ENCODE assay signal across 1 cellular context in the genomic region with DNA sequence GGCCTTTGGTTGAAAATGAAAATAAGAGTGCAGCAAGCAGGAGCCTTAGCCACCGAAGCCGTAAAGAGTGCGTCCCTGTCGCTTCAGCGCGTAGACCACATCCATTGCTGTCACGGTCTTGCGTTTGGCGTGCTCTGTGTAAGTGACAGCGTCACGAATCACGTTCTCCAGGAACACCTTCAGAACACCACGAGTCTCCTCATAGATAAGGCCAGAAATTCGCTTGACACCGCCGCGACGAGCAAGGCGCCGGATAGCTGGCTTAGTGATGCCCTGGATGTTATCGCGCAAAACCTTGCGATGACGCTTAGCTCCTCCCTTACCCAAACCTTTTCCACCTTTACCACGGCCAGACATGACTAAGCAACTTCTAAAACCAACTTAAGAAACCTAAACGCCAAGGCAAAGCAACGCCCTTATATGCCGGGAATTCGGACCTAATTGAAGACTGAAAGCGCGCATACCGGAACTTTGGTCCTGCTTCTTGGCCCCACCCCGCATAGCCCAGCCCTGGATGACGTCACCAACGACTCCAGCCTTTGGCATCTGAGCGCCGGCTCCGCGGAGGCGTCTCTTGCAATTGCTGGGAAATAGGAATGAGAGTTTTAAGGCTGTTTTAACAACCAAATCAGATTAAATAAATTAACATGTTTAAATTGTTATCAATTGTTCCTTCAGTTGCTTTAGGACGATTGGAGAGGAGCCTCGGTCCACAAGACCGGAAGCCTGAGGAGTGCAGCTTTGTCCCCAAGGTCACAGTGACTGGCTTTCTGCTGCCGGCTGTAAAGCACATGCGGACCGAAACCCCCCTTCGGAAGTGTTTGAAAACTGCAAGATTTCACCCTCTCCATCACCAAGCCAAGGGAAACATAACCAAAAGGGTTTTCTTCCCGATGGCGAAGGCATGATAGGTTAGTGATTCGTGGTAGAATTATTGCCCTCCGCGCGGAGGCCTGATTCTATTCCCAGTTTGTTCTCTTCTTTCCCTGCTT.
TF ChIP-seq lines count a peak whose summit lies in the region.

No MANE protein-coding gene starts in this region.

TF ChIP-seq in K562, 482 proteins besides CTCF, POLR2A, EP300 and RAD21 (continued from another document and continues in another):
- TF ChIP-seq, protein P1, sequence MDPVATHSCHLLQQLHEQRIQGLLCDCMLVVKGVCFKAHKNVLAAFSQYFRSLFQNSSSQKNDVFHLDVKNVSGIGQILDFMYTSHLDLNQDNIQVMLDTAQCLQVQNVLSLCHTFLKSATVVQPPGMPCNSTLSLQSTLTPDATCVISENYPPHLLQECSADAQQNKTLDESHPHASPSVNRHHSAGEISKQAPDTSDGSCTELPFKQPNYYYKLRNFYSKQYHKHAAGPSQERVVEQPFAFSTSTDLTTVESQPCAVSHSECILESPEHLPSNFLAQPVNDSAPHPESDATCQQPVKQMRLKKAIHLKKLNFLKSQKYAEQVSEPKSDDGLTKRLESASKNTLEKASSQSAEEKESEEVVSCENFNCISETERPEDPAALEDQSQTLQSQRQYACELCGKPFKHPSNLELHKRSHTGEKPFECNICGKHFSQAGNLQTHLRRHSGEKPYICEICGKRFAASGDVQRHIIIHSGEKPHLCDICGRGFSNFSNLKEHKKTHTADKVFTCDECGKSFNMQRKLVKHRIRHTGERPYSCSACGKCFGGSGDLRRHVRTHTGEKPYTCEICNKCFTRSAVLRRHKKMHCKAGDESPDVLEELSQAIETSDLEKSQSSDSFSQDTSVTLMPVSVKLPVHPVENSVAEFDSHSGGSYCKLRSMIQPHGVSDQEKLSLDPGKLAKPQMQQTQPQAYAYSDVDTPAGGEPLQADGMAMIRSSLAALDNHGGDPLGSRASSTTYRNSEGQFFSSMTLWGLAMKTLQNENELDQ (CRISPR knock-in tag; IDR thresholded peaks at IDR 0.05; ENCODE audit: borderline replicate concordance), result no peak
- TF ChIP-seq SP2 (IDR thresholded peaks at IDR 0.05; ENCODE audit: extremely low read depth, low read depth, low read length, poor library complexity, severe bottlenecking) (no peak), ZNF12 (CRISPR knock-in tag; IDR thresholded peaks at IDR 0.05) (peak; percentile 87; the same call in 1 of the 2 replicates), KLF10 (CRISPR knock-in tag; IDR thresholded peaks at IDR 0.05) (no peak), ZNF561 (CRISPR knock-in tag; conservative IDR thresholded peaks at IDR 0.05) (no peak), RUNX1 (IDR thresholded peaks at IDR 0.05; ENCODE audit: low read depth) (peak; percentile 78; the same call in 1 of the 2 replicates), MEF2D (tag; conservative IDR thresholded peaks at IDR 0.05; ENCODE audit: low read depth) (0 out of 2 replicates have a peak, but pooled peaks have one; percentile 9), SIX5 (IDR thresholded peaks at IDR 0.05; ENCODE audit: borderline replicate concordance in 1 of 2, insufficient read depth in 1 of 2, low read depth in 1 of 2, low read length in 2 of 2) (no peak), SRSF3 (IDR thresholded peaks at IDR 0.05; ENCODE audit: insufficient read depth, low read length) (no peak), SMAD4 (CRISPR knock-in tag; conservative IDR thresholded peaks at IDR 0.05) (peak; percentile 95), DMBX1 (CRISPR knock-in tag; IDR thresholded peaks at IDR 0.05; ENCODE audit: borderline replicate concordance) (no peak; the same call in 1 of the 2 replicates), ZNF384 (IDR thresholded peaks at IDR 0.05; ENCODE audit: low read depth, low read length) (peak; percentile 63; the same call in 1 of the 2 replicates), PTBP1 (IDR thresholded peaks at IDR 0.05; ENCODE audit: low read depth, low read length) (peak; percentile 92; the same call in 1 of the 2 replicates), POLR2AphosphoS2 (IDR thresholded peaks at IDR 0.05; ENCODE audit: low read length) (peak; percentile 97), PHTF2 (CRISPR knock-in tag; IDR thresholded peaks at IDR 0.05) (peak; percentile 92), MYBL2 (IDR thresholded peaks at IDR 0.05; ENCODE audit: low read depth) (peak; percentile 60), MYBL2 (CRISPR knock-in tag; IDR thresholded peaks at IDR 0.05; ENCODE audit: borderline replicate concordance) (no peak), BRF1 (IDR thresholded peaks at IDR 0.05; ENCODE audit: borderline replicate concordance, extremely low read depth, insufficient read length) (no peak), TCF7L2 (IDR thresholded peaks at IDR 0.05; ENCODE audit: low read depth, low read length) (no peak), ELF4 (CRISPR knock-in tag; IDR thresholded peaks at IDR 0.05) (peak; percentile 73), ZKSCAN8 (CRISPR knock-in tag; IDR thresholded peaks at IDR 0.05) (peak; percentile 76), GTF2F1 (IDR thresholded peaks at IDR 0.05; ENCODE audit: low read depth, low read length) (peak; percentile 95), CBFA2T3 (IDR thresholded peaks at IDR 0.05) (peak; percentile 90), SLC30A9 (CRISPR knock-in tag; IDR thresholded peaks at IDR 0.05) (no peak), DIDO1 (tag; IDR thresholded peaks at IDR 0.05; ENCODE audit: low read depth) (no peak; the same call in 1 of the 2 replicates), ZNF668 (CRISPR knock-in tag; IDR thresholded peaks at IDR 0.05) (no peak), HDAC1 (IDR thresholded peaks at IDR 0.05) (peak in 1 of 2 experiments; percentile 95; a peak in 2 of 4 replicates), CBX8 (IDR thresholded peaks at IDR 0.05; ENCODE audit: borderline replicate concordance, extremely low read depth, low read depth, low read length, poor library complexity, severe bottlenecking) (no peak)
- TF ChIP-seq, protein P2, sequence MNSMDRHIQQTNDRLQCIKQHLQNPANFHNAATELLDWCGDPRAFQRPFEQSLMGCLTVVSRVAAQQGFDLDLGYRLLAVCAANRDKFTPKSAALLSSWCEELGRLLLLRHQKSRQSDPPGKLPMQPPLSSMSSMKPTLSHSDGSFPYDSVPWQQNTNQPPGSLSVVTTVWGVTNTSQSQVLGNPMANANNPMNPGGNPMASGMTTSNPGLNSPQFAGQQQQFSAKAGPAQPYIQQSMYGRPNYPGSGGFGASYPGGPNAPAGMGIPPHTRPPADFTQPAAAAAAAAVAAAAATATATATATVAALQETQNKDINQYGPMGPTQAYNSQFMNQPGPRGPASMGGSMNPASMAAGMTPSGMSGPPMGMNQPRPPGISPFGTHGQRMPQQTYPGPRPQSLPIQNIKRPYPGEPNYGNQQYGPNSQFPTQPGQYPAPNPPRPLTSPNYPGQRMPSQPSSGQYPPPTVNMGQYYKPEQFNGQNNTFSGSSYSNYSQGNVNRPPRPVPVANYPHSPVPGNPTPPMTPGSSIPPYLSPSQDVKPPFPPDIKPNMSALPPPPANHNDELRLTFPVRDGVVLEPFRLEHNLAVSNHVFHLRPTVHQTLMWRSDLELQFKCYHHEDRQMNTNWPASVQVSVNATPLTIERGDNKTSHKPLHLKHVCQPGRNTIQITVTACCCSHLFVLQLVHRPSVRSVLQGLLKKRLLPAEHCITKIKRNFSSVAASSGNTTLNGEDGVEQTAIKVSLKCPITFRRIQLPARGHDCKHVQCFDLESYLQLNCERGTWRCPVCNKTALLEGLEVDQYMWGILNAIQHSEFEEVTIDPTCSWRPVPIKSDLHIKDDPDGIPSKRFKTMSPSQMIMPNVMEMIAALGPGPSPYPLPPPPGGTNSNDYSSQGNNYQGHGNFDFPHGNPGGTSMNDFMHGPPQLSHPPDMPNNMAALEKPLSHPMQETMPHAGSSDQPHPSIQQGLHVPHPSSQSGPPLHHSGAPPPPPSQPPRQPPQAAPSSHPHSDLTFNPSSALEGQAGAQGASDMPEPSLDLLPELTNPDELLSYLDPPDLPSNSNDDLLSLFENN (IDR thresholded peaks at IDR 0.05; ENCODE audit: low read depth in 2 of 2, low read length in 2 of 2), result peak in 1 of 2 experiments; percentile 85; a peak in 2 of 4 replicates
- TF ChIP-seq, protein P3, sequence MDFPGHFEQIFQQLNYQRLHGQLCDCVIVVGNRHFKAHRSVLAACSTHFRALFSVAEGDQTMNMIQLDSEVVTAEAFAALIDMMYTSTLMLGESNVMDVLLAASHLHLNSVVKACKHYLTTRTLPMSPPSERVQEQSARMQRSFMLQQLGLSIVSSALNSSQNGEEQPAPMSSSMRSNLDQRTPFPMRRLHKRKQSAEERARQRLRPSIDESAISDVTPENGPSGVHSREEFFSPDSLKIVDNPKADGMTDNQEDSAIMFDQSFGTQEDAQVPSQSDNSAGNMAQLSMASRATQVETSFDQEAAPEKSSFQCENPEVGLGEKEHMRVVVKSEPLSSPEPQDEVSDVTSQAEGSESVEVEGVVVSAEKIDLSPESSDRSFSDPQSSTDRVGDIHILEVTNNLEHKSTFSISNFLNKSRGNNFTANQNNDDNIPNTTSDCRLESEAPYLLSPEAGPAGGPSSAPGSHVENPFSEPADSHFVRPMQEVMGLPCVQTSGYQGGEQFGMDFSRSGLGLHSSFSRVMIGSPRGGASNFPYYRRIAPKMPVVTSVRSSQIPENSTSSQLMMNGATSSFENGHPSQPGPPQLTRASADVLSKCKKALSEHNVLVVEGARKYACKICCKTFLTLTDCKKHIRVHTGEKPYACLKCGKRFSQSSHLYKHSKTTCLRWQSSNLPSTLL (IDR thresholded peaks at IDR 0.05), result peak; percentile 100
- TF ChIP-seq, protein P4, sequence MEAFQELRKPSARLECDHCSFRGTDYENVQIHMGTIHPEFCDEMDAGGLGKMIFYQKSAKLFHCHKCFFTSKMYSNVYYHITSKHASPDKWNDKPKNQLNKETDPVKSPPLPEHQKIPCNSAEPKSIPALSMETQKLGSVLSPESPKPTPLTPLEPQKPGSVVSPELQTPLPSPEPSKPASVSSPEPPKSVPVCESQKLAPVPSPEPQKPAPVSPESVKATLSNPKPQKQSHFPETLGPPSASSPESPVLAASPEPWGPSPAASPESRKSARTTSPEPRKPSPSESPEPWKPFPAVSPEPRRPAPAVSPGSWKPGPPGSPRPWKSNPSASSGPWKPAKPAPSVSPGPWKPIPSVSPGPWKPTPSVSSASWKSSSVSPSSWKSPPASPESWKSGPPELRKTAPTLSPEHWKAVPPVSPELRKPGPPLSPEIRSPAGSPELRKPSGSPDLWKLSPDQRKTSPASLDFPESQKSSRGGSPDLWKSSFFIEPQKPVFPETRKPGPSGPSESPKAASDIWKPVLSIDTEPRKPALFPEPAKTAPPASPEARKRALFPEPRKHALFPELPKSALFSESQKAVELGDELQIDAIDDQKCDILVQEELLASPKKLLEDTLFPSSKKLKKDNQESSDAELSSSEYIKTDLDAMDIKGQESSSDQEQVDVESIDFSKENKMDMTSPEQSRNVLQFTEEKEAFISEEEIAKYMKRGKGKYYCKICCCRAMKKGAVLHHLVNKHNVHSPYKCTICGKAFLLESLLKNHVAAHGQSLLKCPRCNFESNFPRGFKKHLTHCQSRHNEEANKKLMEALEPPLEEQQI (IDR thresholded peaks at IDR 0.05), result peak; percentile 64
- TF ChIP-seq, protein P5, sequence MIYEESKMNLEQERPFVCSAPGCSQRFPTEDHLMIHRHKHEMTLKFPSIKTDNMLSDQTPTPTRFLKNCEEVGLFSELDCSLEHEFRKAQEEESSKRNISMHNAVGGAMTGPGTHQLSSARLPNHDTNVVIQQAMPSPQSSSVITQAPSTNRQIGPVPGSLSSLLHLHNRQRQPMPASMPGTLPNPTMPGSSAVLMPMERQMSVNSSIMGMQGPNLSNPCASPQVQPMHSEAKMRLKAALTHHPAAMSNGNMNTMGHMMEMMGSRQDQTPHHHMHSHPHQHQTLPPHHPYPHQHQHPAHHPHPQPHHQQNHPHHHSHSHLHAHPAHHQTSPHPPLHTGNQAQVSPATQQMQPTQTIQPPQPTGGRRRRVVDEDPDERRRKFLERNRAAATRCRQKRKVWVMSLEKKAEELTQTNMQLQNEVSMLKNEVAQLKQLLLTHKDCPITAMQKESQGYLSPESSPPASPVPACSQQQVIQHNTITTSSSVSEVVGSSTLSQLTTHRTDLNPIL (CRISPR knock-in tag; IDR thresholded peaks at IDR 0.05), result peak; percentile 59; the same call in 1 of the 2 replicates
- TF ChIP-seq, protein P6, sequence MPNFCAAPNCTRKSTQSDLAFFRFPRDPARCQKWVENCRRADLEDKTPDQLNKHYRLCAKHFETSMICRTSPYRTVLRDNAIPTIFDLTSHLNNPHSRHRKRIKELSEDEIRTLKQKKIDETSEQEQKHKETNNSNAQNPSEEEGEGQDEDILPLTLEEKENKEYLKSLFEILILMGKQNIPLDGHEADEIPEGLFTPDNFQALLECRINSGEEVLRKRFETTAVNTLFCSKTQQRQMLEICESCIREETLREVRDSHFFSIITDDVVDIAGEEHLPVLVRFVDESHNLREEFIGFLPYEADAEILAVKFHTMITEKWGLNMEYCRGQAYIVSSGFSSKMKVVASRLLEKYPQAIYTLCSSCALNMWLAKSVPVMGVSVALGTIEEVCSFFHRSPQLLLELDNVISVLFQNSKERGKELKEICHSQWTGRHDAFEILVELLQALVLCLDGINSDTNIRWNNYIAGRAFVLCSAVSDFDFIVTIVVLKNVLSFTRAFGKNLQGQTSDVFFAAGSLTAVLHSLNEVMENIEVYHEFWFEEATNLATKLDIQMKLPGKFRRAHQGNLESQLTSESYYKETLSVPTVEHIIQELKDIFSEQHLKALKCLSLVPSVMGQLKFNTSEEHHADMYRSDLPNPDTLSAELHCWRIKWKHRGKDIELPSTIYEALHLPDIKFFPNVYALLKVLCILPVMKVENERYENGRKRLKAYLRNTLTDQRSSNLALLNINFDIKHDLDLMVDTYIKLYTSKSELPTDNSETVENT (CRISPR knock-in tag; IDR thresholded peaks at IDR 0.05), result peak; percentile 89; the same call in 1 of the 2 replicates
- TF ChIP-seq, protein P7, sequence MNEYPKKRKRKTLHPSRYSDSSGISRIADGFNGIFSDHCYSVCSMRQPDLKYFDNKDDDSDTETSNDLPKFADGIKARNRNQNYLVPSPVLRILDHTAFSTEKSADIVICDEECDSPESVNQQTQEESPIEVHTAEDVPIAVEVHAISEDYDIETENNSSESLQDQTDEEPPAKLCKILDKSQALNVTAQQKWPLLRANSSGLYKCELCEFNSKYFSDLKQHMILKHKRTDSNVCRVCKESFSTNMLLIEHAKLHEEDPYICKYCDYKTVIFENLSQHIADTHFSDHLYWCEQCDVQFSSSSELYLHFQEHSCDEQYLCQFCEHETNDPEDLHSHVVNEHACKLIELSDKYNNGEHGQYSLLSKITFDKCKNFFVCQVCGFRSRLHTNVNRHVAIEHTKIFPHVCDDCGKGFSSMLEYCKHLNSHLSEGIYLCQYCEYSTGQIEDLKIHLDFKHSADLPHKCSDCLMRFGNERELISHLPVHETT (CRISPR knock-in tag; conservative IDR thresholded peaks at IDR 0.05 in 1 of 2, IDR thresholded peaks at IDR 0.05 in 1 of 2), result peak in 1 of 2 experiments; percentile 66; a peak in 1 of 4 replicates
- TF ChIP-seq, protein P8, sequence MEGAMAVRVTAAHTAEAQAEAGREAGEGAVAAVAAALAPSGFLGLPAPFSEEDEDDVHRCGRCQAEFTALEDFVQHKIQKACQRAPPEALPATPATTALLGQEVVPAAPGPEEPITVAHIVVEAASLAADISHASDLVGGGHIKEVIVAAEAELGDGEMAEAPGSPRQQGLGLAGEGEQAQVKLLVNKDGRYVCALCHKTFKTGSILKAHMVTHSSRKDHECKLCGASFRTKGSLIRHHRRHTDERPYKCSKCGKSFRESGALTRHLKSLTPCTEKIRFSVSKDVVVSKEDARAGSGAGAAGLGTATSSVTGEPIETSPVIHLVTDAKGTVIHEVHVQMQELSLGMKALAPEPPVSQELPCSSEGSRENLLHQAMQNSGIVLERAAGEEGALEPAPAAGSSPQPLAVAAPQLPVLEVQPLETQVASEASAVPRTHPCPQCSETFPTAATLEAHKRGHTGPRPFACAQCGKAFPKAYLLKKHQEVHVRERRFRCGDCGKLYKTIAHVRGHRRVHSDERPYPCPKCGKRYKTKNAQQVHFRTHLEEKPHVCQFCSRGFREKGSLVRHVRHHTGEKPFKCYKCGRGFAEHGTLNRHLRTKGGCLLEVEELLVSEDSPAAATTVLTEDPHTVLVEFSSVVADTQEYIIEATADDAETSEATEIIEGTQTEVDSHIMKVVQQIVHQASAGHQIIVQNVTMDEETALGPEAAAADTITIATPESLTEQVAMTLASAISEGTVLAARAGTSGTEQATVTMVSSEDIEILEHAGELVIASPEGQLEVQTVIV (CRISPR knock-in tag; IDR thresholded peaks at IDR 0.05; ENCODE audit: borderline replicate concordance), result no peak
